Comparison of ENCODE assay signal across 8 cellular contexts in the genomic region with DNA sequence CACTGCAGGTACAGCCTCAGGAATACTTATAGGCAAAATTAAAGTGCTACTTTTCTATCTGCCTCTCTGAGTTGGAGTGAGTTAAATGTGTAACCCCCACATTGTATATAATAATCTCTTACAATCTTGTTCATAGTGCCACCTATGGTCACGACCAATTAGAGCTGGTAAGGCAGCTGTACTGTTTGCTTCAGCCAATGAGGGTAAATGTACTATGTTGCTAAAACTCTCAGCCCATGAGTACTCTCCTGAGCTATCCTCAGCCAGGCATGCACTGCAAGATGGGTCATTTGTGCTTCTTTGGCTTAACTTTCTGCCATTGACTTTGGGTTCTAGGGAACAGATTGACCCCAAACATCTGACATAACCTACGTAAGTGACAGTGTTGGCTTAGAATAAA. TPM values are rescaled to one million over a fixed set of nuclear protein-coding genes. Genes with fewer than 3 reads are reported as not detected.
DNase-seq lines count a peak whose midpoint lies in the region; ATAC-seq, FAIRE-seq and TF ChIP-seq lines count a peak whose summit lies in the region.

No MANE protein-coding gene starts in this region.

- no peaks in the 10 kb centered on the region for H4K20me1 ChIP-seq in Karpas-422 (ENCODE audit: insufficient read depth, low read depth, low read length)

- no peaks in the 10 kb centered on the region for H3K36me3 Mint-ChIP-seq in chondrocyte (ENCODE audit: low read depth)

- no peak overlapping the region for H3K4me3 ChIP-seq in right atrium auricular region
- H3K4me3 ChIP-seq in Karpas-422 (ENCODE audit: low read length): no peak overlapping the region
- H3K4me3 ChIP-seq in WERI-Rb-1 (ENCODE audit: low read depth, low read length): no peak overlapping the region
- no peak overlapping the region for H3K4me3 ChIP-seq in mesendoderm (ENCODE audit: low read length)

- H3K27me3 ChIP-seq in right atrium auricular region: no peaks in the 10 kb centered on the region
- H3K27me3 ChIP-seq in Karpas-422 (ENCODE audit: low read length): no peaks in the 10 kb centered on the region
- no peaks in the 10 kb centered on the region for H3K27me3 ChIP-seq in WERI-Rb-1 (ENCODE audit: insufficient read depth, low read depth, severe bottlenecking)
- no peaks in the 10 kb centered on the region for H3K27me3 ChIP-seq in mesendoderm (ENCODE audit: insufficient read depth, low read length, poor library complexity)

- H3K56ac ChIP-seq in mesendoderm (ENCODE audit: low read length): no peak overlapping the region

- no CpG with 5 or more reads among the region's 2 CpGs for WGBS in mesendoderm (ENCODE audit: extremely low coverage, insufficient coverage, low lambda C conversion rate)

- H3K27ac ChIP-seq in right atrium auricular region (no peak overlapping the region), Karpas-422 (ENCODE audit: low read length) (no peak overlapping the region), WERI-Rb-1 (no peak overlapping the region), mesendoderm (ENCODE audit: low read depth, low read length) (no peak overlapping the region)

- peak; percentile 46 for ATAC-seq in Right ventricle myocardium inferior

- no peaks in the 10 kb centered on the region for H3K27me3 Mint-ChIP-seq in chondrocyte (ENCODE audit: low read depth)

- no peaks in the 10 kb centered on the region for H3K9me2 ChIP-seq in Karpas-422 (replicated peaks; ENCODE audit: insufficient read depth, low read length)

- no peak for DNase-seq in Right ventricle myocardium inferior (ENCODE audit: missing footprints)
- no peak for DNase-seq in right atrium auricular region (ENCODE audit: low spot score)
- peak; percentile 64 for DNase-seq in H54 (ENCODE audit: insufficient read length, low spot score)
- DNase-seq in Karpas-422: peak; percentile 84
- DNase-seq in WERI-Rb-1: peak; percentile 28
- peak; percentile 65 for DNase-seq in mesendoderm
- DNase-seq in chondrocyte (ENCODE audit: low spot score): no peak
- no peak for DNase-seq in occipital lobe (lab: John Stamatoyannopoulos, UW)

- H2AFZ ChIP-seq in Karpas-422 (ENCODE audit: low read length): no peak overlapping the region

- no peak overlapping the region for H3K4me2 ChIP-seq in Karpas-422 (ENCODE audit: low read depth, low read length, poor library complexity, severe bottlenecking)
- H3K4me2 ChIP-seq in mesendoderm (ENCODE audit: low read length): no peak overlapping the region

- no peaks in the 10 kb centered on the region for H3K79me1 ChIP-seq in mesendoderm (ENCODE audit: low read length)

- TF ChIP-seq CTCF in right atrium auricular region (IDR thresholded peaks at IDR 0.05): no peak
- no peak for TF ChIP-seq CTCF in WERI-Rb-1 (IDR thresholded peaks at IDR 0.05; ENCODE audit: low read depth, low read length)
- no peak for TF ChIP-seq CTCF in chondrocyte (IDR thresholded peaks at IDR 0.05)

- no peak overlapping the region for H2BK5ac ChIP-seq in mesendoderm (ENCODE audit: low read length)

- H3K4me3 Mint-ChIP-seq in chondrocyte (ENCODE audit: unreplicated experiment): no peak overlapping the region

- H2BK15ac ChIP-seq in mesendoderm (replicated peaks; ENCODE audit: low read depth): no peak overlapping the region

- no peak for TF ChIP-seq POLR2A in H54 (IDR thresholded peaks at IDR 0.05; ENCODE audit: low read depth, low read length)

- no peak overlapping the region for H3K4ac ChIP-seq in mesendoderm (ENCODE audit: low read depth, low read length)

- no peak overlapping the region for H2AK5ac ChIP-seq in mesendoderm (ENCODE audit: low read length)

- H4K5ac ChIP-seq in mesendoderm (ENCODE audit: low read length): no peak overlapping the region

- H3K23ac ChIP-seq in mesendoderm (ENCODE audit: low read length): no peak overlapping the region

- H3K36me3 ChIP-seq in right atrium auricular region: no peaks in the 10 kb centered on the region
- no peaks in the 10 kb centered on the region for H3K36me3 ChIP-seq in Karpas-422 (ENCODE audit: insufficient read depth, low read length)
- H3K36me3 ChIP-seq in WERI-Rb-1: no peaks in the 10 kb centered on the region
- no peaks in the 10 kb centered on the region for H3K36me3 ChIP-seq in mesendoderm (ENCODE audit: control insufficient read depth, insufficient read depth, low read length)

- H3K79me2 ChIP-seq in Karpas-422 (ENCODE audit: low read length): no peaks in the 10 kb centered on the region
- H3K79me2 ChIP-seq in mesendoderm (ENCODE audit: control insufficient read depth, insufficient read depth, low read length): no peaks in the 10 kb centered on the region

- H3K27ac Mint-ChIP-seq in chondrocyte (ENCODE audit: unreplicated experiment): no peak overlapping the region

- no peaks in the 10 kb centered on the region for H3K4me1 Mint-ChIP-seq in chondrocyte (ENCODE audit: low read depth)

- H3K4me1 ChIP-seq in right atrium auricular region (peaks cover 0 to 3% of the 10 kb centered on the region in 2 donors), Karpas-422 (ENCODE audit: low read length) (no peaks in the 10 kb centered on the region; the same call in 1 of the 2 replicates), mesendoderm (ENCODE audit: control insufficient read depth, low read depth, low read length) (no peaks in the 10 kb centered on the region)

- peak; percentile 66 for FAIRE-seq in H54 (lab: Jason Lieb, UNC)

- H3K9me3 ChIP-seq in right atrium auricular region (no peaks in the 10 kb centered on the region), Karpas-422 (ENCODE audit: low read length) (no peaks in the 10 kb centered on the region), WERI-Rb-1 (ENCODE audit: severe bottlenecking) (no peaks in the 10 kb centered on the region)

- no peak overlapping the region for H2BK120ac ChIP-seq in mesendoderm (ENCODE audit: low read depth, low read length)

- no peak overlapping the region for H3K18ac ChIP-seq in mesendoderm (ENCODE audit: low read length)

- intact Hi-C loops in Right ventricle myocardium inferior (cut with DNase I): no loop called here

- H3K9me3 Mint-ChIP-seq in chondrocyte (ENCODE audit: low read depth): no peaks in the 10 kb centered on the region

- H4K8ac ChIP-seq in mesendoderm (ENCODE audit: low read depth, low read length): no peak overlapping the region

- H3K9ac ChIP-seq in Karpas-422 (ENCODE audit: low read length): no peak overlapping the region
- H3K9ac ChIP-seq in mesendoderm (ENCODE audit: low read length): no peak overlapping the region

RNA-seq across cellular contexts. Expression of a gene that starts 15.0 kb away (rescaled TPM):
- total RNA-seq in Right ventricle myocardium inferior (37.3 TPM), right atrium auricular region (10 to 100 TPM; 36.0 to 36.6 TPM), chondrocyte (146 to 160 TPM (median 158 TPM) in 3 replicates), occipital lobe (60.7 TPM)
- total RNA-seq in Karpas-422 (2014; rRNA removed; shearing (Covaris generic); ENCODE audit: low replicate concordance): 56.9 and 70.9 TPM in 2 replicates
- 75.7 TPM for polyA plus RNA-seq in mesendoderm (2013, experiment 1 of 2)
- 76.8 TPM for polyA plus RNA-seq in mesendoderm (2013, experiment 2 of 2)

RNA-seq across cellular contexts. Expression of a gene that starts 47.0 kb away (rescaled TPM):
- total RNA-seq in Right ventricle myocardium inferior: 4.2 TPM
- total RNA-seq in right atrium auricular region: 1 to 10 TPM; 2.3 to 3.1 TPM
- 1.9 and 3.5 TPM in 2 replicates for total RNA-seq in Karpas-422 (2014; rRNA removed; shearing (Covaris generic); ENCODE audit: low replicate concordance)
- polyA plus RNA-seq in mesendoderm (2013, experiment 1 of 2): 6.5 TPM
- polyA plus RNA-seq in mesendoderm (2013, experiment 2 of 2): 7.2 TPM
- total RNA-seq in chondrocyte: 10.7 to 13.6 TPM (median 11.6 TPM) in 3 replicates
- 10.8 TPM for total RNA-seq in occipital lobe

Comparison
In these comparisons a context has a peak if more than half of its experiments do, and no peak if none do; other contexts are left out.
1. DNase-seq: peak in H54 (single experiment), Karpas-422 (single experiment), WERI-Rb-1 (single experiment) and mesendoderm (single experiment); none in Right ventricle myocardium inferior (single experiment), right atrium auricular region (single experiment), chondrocyte (single experiment) and occipital lobe (single experiment).